Comparison of ENCODE assay signal across 8 cellular contexts in genomic region chr6:7311920-7312615, GRCh38. TPM values are rescaled to one million over a fixed set of nuclear protein-coding genes. Genes with fewer than 3 reads are reported as not detected.
A peak's percentile ranks its signal among the peaks of the same experiment; 100 is the strongest.
DNase-seq lines count a peak whose midpoint lies in the region; ATAC-seq and TF ChIP-seq lines count a peak whose summit lies in the region.

No MANE protein-coding gene starts in this region.

- H2AFZ ChIP-seq in Karpas-422 (ENCODE audit: low read length): no peak overlapping the region

- DNase-seq in NCI-H1417 (lab: John Stamatoyannopoulos, UW) (peak in 2 of 3 experiments; percentile 24 to 49), NCI-H1417 treated with DMSO at 0.1 percent for 48 hours (lab: John Stamatoyannopoulos, UW) (no peak), Karpas-422 (peak; percentile 43), adipocyte (ENCODE audit: low read depth) (peak; percentile 35), GM10266 (ENCODE audit: extremely low spot score) (no peak), A172 (ENCODE audit: low spot score) (no peak)
- DNase-seq in stimulated activated effector memory CD8-positive, alpha-beta T cell treated with anti-CD3 and anti-CD28 coated beads, Interleukin-12 subunit alpha, Interleukin-12 subunit beta, amount 100 ng/mL, for 72 hours (ENCODE audit: low spot score in 2 of 2): no peak

- TF ChIP-seq CTCF in GM10266 (IDR thresholded peaks at IDR 0.05; ENCODE audit: control insufficient read depth, insufficient read depth, low read depth, missing control alignments): no peak

- H3K4me3 Mint-ChIP-seq in stimulated activated effector memory CD8-positive, alpha-beta T cell treated with anti-CD3 and anti-CD28 coated beads, Interleukin-12 subunit alpha, Interleukin-12 subunit beta, amount 100 ng/mL, for 72 hours: peak overlapping the region; percentile 97

- H3K9me3 ChIP-seq in Karpas-422 (ENCODE audit: low read length) (no peaks in the 10 kb centered on the region), adipocyte (ENCODE audit: control insufficient read depth, low read length) (no peaks in the 10 kb centered on the region), iPS-20b (ENCODE audit: insufficient read depth, low read depth, low read length) (no peaks in the 10 kb centered on the region)

- H3K79me2 ChIP-seq in Karpas-422 (ENCODE audit: low read length): peaks cover 59% of the 10 kb centered on the region

- H3K36me3 ChIP-seq in Karpas-422 (ENCODE audit: insufficient read depth, low read length): peaks cover 40% of the 10 kb centered on the region
- peaks cover 29% of the 10 kb centered on the region for H3K36me3 ChIP-seq in adipocyte (ENCODE audit: control insufficient read depth, insufficient read depth, low read length, severe bottlenecking)
- H3K36me3 ChIP-seq in iPS-20b (ENCODE audit: insufficient read depth, low read depth, low read length): peaks cover 37% of the 10 kb centered on the region

- peaks cover 64% of the 10 kb centered on the region for H3K36me3 Mint-ChIP-seq in stimulated activated effector memory CD8-positive, alpha-beta T cell treated with anti-CD3 and anti-CD28 coated beads, Interleukin-12 subunit alpha, Interleukin-12 subunit beta, amount 100 ng/mL, for 72 hours

- H3K4me2 ChIP-seq in Karpas-422 (ENCODE audit: low read depth, low read length, poor library complexity, severe bottlenecking): peak overlapping the region; percentile 99

- peaks cover 22% of the 10 kb centered on the region for H3K4me1 ChIP-seq in Karpas-422 (ENCODE audit: low read length)
- H3K4me1 ChIP-seq in adipocyte (ENCODE audit: control insufficient read depth, insufficient read depth, low read length): peaks cover 29% of the 10 kb centered on the region
- H3K4me1 ChIP-seq in iPS-20b (ENCODE audit: insufficient read depth, low read length): 0 out of 2 replicates have a peak, but pooled peaks cover 6% of the 10 kb centered on the region

- no peaks in the 10 kb centered on the region for H3K27me3 ChIP-seq in Karpas-422 (ENCODE audit: low read length)
- H3K27me3 ChIP-seq in adipocyte (replicated peaks; ENCODE audit: control insufficient read depth, insufficient read depth, low read length): no peaks in the 10 kb centered on the region
- H3K27me3 ChIP-seq in iPS-20b (ENCODE audit: insufficient read depth, low read length): no peaks in the 10 kb centered on the region

- H4K20me1 ChIP-seq in Karpas-422 (ENCODE audit: insufficient read depth, low read depth, low read length): peaks cover 9% of the 10 kb centered on the region; the same call in 1 of the 2 replicates

- H3K27ac Mint-ChIP-seq in stimulated activated effector memory CD8-positive, alpha-beta T cell treated with anti-CD3 and anti-CD28 coated beads, Interleukin-12 subunit alpha, Interleukin-12 subunit beta, amount 100 ng/mL, for 72 hours: peak overlapping the region; percentile 98

- peak overlapping the region; percentile 9; the same call in 1 of the 2 replicates for H3K27ac ChIP-seq in Karpas-422 (ENCODE audit: low read length)
- H3K27ac ChIP-seq in iPS-20b (ENCODE audit: low read length): peak overlapping the region; percentile 34

- no peak for ATAC-seq in stimulated activated effector memory CD8-positive, alpha-beta T cell treated with anti-CD3 and anti-CD28 coated beads, Interleukin-12 subunit alpha, Interleukin-12 subunit beta, amount 100 ng/mL, for 72 hours

- peak overlapping the region; percentile 97 for H3K9ac ChIP-seq in Karpas-422 (ENCODE audit: low read length)
- H3K9ac ChIP-seq in adipocyte (ENCODE audit: low read length): peak overlapping the region; percentile 98
- peak overlapping the region; percentile 95 for H3K9ac ChIP-seq in iPS-20b (ENCODE audit: low read depth, low read length)

- peaks cover 5% of the 10 kb centered on the region for H3K9me3 Mint-ChIP-seq in stimulated activated effector memory CD8-positive, alpha-beta T cell treated with anti-CD3 and anti-CD28 coated beads, Interleukin-12 subunit alpha, Interleukin-12 subunit beta, amount 100 ng/mL, for 72 hours

- peak overlapping the region; percentile 93 for H3K4me3 ChIP-seq in Karpas-422 (ENCODE audit: low read length)
- H3K4me3 ChIP-seq in adipocyte (ENCODE audit: low read length): peak overlapping the region; percentile 91
- peak overlapping the region; percentile 93 for H3K4me3 ChIP-seq in iPS-20b (ENCODE audit: low read length)

- no peaks in the 10 kb centered on the region for H3K9me2 ChIP-seq in Karpas-422 (replicated peaks; ENCODE audit: insufficient read depth, low read length)

- peaks cover 27% of the 10 kb centered on the region for H3K4me1 Mint-ChIP-seq in stimulated activated effector memory CD8-positive, alpha-beta T cell treated with anti-CD3 and anti-CD28 coated beads, Interleukin-12 subunit alpha, Interleukin-12 subunit beta, amount 100 ng/mL, for 72 hours

RNA-seq across cellular contexts. Expression of gene SSR1, which starts 0.9 kb away (rescaled TPM):
- total RNA-seq in Karpas-422 (2014; rRNA removed; shearing (Covaris generic); ENCODE audit: low replicate concordance): 43.6 and 83.2 TPM in 2 replicates
- total RNA-seq in A172 (2014; rRNA removed; shearing (Covaris generic)): 110 TPM in 2 replicates

Comparison
In these comparisons a context has a peak if more than half of its experiments do, and no peak if none do; other contexts are left out.
1. DNase-seq: peak in NCI-H1417 (2 of 3), Karpas-422 (single experiment) and adipocyte (single experiment); none in NCI-H1417 treated with DMSO at 0.1 percent for 48 hours (single experiment), stimulated activated effector memory CD8-positive, alpha-beta T cell treated with anti-CD3 and anti-CD28 coated beads, Interleukin-12 subunit alpha, Interleukin-12 subunit beta, amount 100 ng/mL, for 72 hours (0 of 2), GM10266 (single experiment) and A172 (single experiment).
2. Peak in every context shown above with its lines, with median percentiles within 50 percentile points of each other: H3K4me3 ChIP-seq and H3K9ac ChIP-seq.